ENCODE assay signal across 14 cellular contexts in the genomic region with DNA sequence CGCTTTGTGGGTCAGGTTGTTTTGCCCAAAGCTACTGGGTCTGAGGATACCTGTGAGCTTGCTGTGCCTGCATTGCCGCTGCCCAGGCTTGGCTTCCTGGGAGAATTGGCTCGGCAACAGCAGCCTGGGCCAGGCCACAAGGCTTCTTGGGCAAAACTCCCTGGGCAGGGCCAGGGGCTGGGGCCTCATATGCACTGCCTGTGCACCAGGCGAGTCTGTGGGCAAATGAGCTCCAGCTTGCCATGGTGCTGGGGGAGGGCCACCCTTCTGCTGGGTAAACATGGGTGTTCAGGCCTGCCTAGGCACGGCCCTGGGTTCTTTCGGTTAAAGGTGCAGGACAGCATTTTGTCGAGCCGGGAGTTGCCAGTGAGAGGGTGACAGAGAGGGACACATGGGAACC. TPM values are rescaled to one million over a fixed set of nuclear protein-coding genes. Genes with fewer than 3 reads are reported as not detected.
DNase-seq lines count a peak whose midpoint lies in the region; ATAC-seq, FAIRE-seq and TF ChIP-seq lines count a peak whose summit lies in the region.
"Had no signal": no experiment of that assay in that cellular context is flagged by ENCODE, and none has a peak within 500 bp of the region (broad histone marks: within the 10 kb centered on the region; RNA-seq: fewer than 3 reads in every experiment).

No MANE protein-coding gene starts in this region.

- no peak overlapping the region for H3K27ac ChIP-seq in K562 (ENCODE audit: extremely low read depth, low read depth, low read length)
- no peak overlapping the region for H3K27ac ChIP-seq in keratinocyte (ENCODE audit: control insufficient read depth, insufficient read depth, low read length)
- no peak overlapping the region for H3K27ac ChIP-seq in skeletal muscle tissue (ENCODE audit: low read depth, low read length)

- FAIRE-seq in K562 (lab: Jason Lieb, UNC) (no peak), keratinocyte (lab: Jason Lieb, UNC) (peak; percentile 53)

- TF ChIP-seq CTCF in K562 (IDR thresholded peaks at IDR 0.05 in 2 of 3, conservative IDR thresholded peaks at IDR 0.05 in 1 of 3; ENCODE audit: insufficient read depth in 2 of 3, low read depth in 1 of 3, low read length in 3 of 3) (no peak), keratinocyte (optimal IDR thresholded peaks at IDR 0.05 in 1 of 3, IDR thresholded peaks at IDR 0.05 in 1 of 3, conservative IDR thresholded peaks at IDR 0.05 in 1 of 3; ENCODE audit: extremely low read depth in 1 of 3, insufficient read depth in 2 of 3, low read length in 3 of 3) (no peak)

- H3K79me2 ChIP-seq in K562 (ENCODE audit: control insufficient read depth, insufficient read depth, low read length), result peaks cover 94% of the 10 kb centered on the region
- H3K79me2 ChIP-seq in keratinocyte (ENCODE audit: control insufficient read depth, insufficient read depth, low read length), result peaks cover 14% of the 10 kb centered on the region

- 78% methylated on average over 8 of the region's 8 CpGs for WGBS in K562 (ENCODE audit: insufficient coverage, low coverage, missing lambda C conversion rate)

- 0 out of 3 replicates have a peak, but pooled peaks cover 3% of the 10 kb centered on the region for H3K36me3 ChIP-seq in K562 (ENCODE audit: control insufficient read depth, insufficient read depth, low read length)
- H3K36me3 ChIP-seq in keratinocyte (ENCODE audit: control insufficient read depth in 2 of 2, extremely low read depth in 1 of 2, insufficient read depth in 2 of 2, low read length in 2 of 2), result no peaks in the 10 kb centered on the region
- peaks cover 0 to 2% (median 0%) of the 10 kb centered on the region in 3 donors for H3K36me3 ChIP-seq in skeletal muscle tissue (ENCODE audit: control insufficient read depth in 3 of 3, insufficient read depth in 3 of 3, low read length in 3 of 3)

- H3K4me2 ChIP-seq in K562 (ENCODE audit: insufficient read depth, low read length) (no peak overlapping the region), keratinocyte (ENCODE audit: control insufficient read depth, extremely low read depth, insufficient read depth, low read depth, low read length) (peak overlapping the region; percentile 50)
- H3K4me2 ChIP-seq: smooth muscle cell had no signal

- H3K9ac ChIP-seq in K562 (ENCODE audit: insufficient read depth in 1 of 2, low read depth in 2 of 2, low read length in 2 of 2) (peak overlapping the region in 1 of 2 experiments; percentile 54; a peak in 2 of 4 replicates), keratinocyte (ENCODE audit: control insufficient read depth, extremely low read depth, insufficient read depth, low read length) (no peak overlapping the region), skeletal muscle tissue (ENCODE audit: low read depth in 1 of 3, low read length in 3 of 3) (peak overlapping the region; percentile 12 to 69 (median 51))

- POLR2A ChIA-PET in K562 (lab: Yijun Ruan, JAX), result interaction anchor here (0.6 to 1.1 kb wide), 5 partner anchors 15 to 159 kb away, joined by 3 to 4 read pairs (median 3); no protein-coding TSS in a partner anchor

- no TSS peak for BruUV-seq in K562 (replicated peaks; lab: Mats Ljungman, UMichigan)

- H3K4me3 ChIP-seq in K562, result no peak overlapping the region
- H3K4me3 ChIP-seq in keratinocyte (ENCODE audit: control insufficient read depth in 2 of 3, extremely low read depth in 1 of 3, insufficient read depth in 2 of 3, low read depth in 1 of 3, low read length in 3 of 3), result no peak overlapping the region
- H3K4me3 ChIP-seq in skeletal muscle tissue (ENCODE audit: low read length in 3 of 3), result peak overlapping the region in 2 of 3 donors; percentile 29 to 42
- H3K4me3 ChIP-seq: smooth muscle cell had no signal

- no peaks in the 10 kb centered on the region for H3K9me3 ChIP-seq in K562 (replicated peaks; ENCODE audit: control insufficient read depth, insufficient read depth, low read depth, low read length)
- H3K9me3 ChIP-seq in keratinocyte (ENCODE audit: control insufficient read depth, low read depth, low read length), result no peaks in the 10 kb centered on the region
- no peaks in the 10 kb centered on the region for H3K9me3 ChIP-seq in skeletal muscle tissue (ENCODE audit: control insufficient read depth in 3 of 3, low read length in 3 of 3)

- intact Hi-C loops in K562 (cut with micrococcal nuclease), result no loop called here

- H3K9me1 ChIP-seq in K562 (ENCODE audit: control insufficient read depth, insufficient read depth, low read length) (peaks cover 12% of the 10 kb centered on the region), keratinocyte (ENCODE audit: control insufficient read depth, extremely low read depth, insufficient read depth, low read length) (peaks cover 7% of the 10 kb centered on the region)

- H2AFZ ChIP-seq in K562 (ENCODE audit: low read depth, low read length) (no peak overlapping the region), keratinocyte (ENCODE audit: control insufficient read depth, low read length) (no peak overlapping the region)

- no peak for TF ChIP-seq POLR2A in K562 (conservative IDR thresholded peaks at IDR 0.05)

- dilution Hi-C loops in keratinocyte (cut with MboI; ENCODE audit: extremely low pct_ligation_motif_present, low sequenced_read_pairs), result no loop called here

- no peak for TF ChIP-seq EP300 in K562 (IDR thresholded peaks at IDR 0.05; ENCODE audit: low read length)

- DNase-seq in COLO668 (lab: John Stamatoyannopoulos, UW; ENCODE audit: unreplicated experiment), result peak; percentile 35
- DNase-seq in K562 (ENCODE audit: extremely low read depth in 1 of 4, low spot score in 3 of 4), result no peak
- no peak for DNase-seq in keratinocyte (ENCODE audit: low read depth, low spot score)
- no peak for DNase-seq in NCI-H146 treated with DMSO at 0.1 percent for 48 hours (lab: John Stamatoyannopoulos, UW; ENCODE audit: unreplicated experiment)
- DNase-seq in GM19238 (ENCODE audit: insufficient read length, low spot score), result no peak
- DNase-seq in NCI-H2081 (lab: John Stamatoyannopoulos, UW), result no peak
- DNase-seq: activated CD4-positive, CD25-positive, alpha-beta regulatory T cell treated with anti-CD3 and anti-CD28 coated beads, Interleukin-2, amount 50 U/mL, for 72 hours; activated naive CD8-positive, alpha-beta T cell treated with anti-CD3 and anti-CD28 coated beads for 36 hours; DMS53; NCI-H345; stimulated activated naive CD8-positive, alpha-beta T cell treated with anti-CD3 and anti-CD28 coated beads, Interleukin-15, amount 100 ng/mL, for 72 hours had no signal

- H4K20me1 ChIP-seq in K562 (replicated peaks; ENCODE audit: control insufficient read depth, insufficient read depth, low read length), result peaks cover 49% of the 10 kb centered on the region
- peaks cover 2% of the 10 kb centered on the region for H4K20me1 ChIP-seq in keratinocyte (ENCODE audit: control insufficient read depth, extremely low read depth, insufficient read depth, low read length)

- no peak for TF ChIP-seq RAD21 in K562 (CRISPR knock-in tag; conservative IDR thresholded peaks at IDR 0.05 in 1 of 2, IDR thresholded peaks at IDR 0.05 in 1 of 2)

- in situ Hi-C loops in K562 (cut with MboI), result loop anchor here (25.0 kb wide), 1 partner anchor 99 kb away; no protein-coding TSS in a partner anchor

- CTCF ChIA-PET in K562 (lab: Yijun Ruan, JAX; ENCODE audit: low intra/inter-chr PET ratio), result no interaction called here

- peaks cover 60 to 62% of the 10 kb centered on the region in 2 experiments for H3K4me1 ChIP-seq in K562 (replicated peaks in 1 of 2; ENCODE audit: control insufficient read depth in 2 of 2, insufficient read depth in 2 of 2, low read length in 2 of 2)
- peaks cover 29% of the 10 kb centered on the region for H3K4me1 ChIP-seq in keratinocyte (ENCODE audit: control insufficient read depth, extremely low read depth, insufficient read depth, low read length)
- peaks cover 66 to 86% (median 84%) of the 10 kb centered on the region in 3 donors for H3K4me1 ChIP-seq in skeletal muscle tissue (ENCODE audit: control insufficient read depth in 3 of 3, insufficient read depth in 3 of 3, low read length in 3 of 3)

- H3K27me3 ChIP-seq in K562 (ENCODE audit: control insufficient read depth in 2 of 2, insufficient read depth in 2 of 2, low read length in 2 of 2) (no peaks in the 10 kb centered on the region), keratinocyte (ENCODE audit: control insufficient read depth, extremely low read depth, insufficient read depth, low read length) (no peaks in the 10 kb centered on the region), skeletal muscle tissue (ENCODE audit: control insufficient read depth in 3 of 3, insufficient read depth in 3 of 3, low read length in 3 of 3) (no peaks in the 10 kb centered on the region)

- no peak for ATAC-seq in K562
- ATAC-seq in HG02642 (IDR thresholded peaks at IDR 0.05; ENCODE audit: poor library complexity, unreplicated experiment), result no peak
- ATAC-seq: stimulated activated naive CD8-positive, alpha-beta T cell treated with anti-CD3 and anti-CD28 coated beads, Interleukin-15, amount 100 ng/mL, for 72 hours had no signal

RNA-seq across cellular contexts. Expression of gene ZMIZ1, which starts 19.4 kb away (rescaled TPM):
- 31.4 and 71.8 TPM in 2 replicates for total RNA-seq in K562 (2011; cell fraction: chromatin; rRNA removed; ENCODE audit: low replicate concordance)
- 28.6 and 32.2 TPM in 2 replicates for total RNA-seq in K562 (2011; cell fraction: nucleolus; rRNA removed)
- total RNA-seq in K562 (2011; cell fraction: nucleoplasm; rRNA removed), result 31.8 and 38.1 TPM in 2 replicates
- 7.0 and 7.7 TPM in 2 replicates for total RNA-seq in K562 (2014; rRNA removed)
- 2.6 and 2.8 TPM in 2 replicates for total RNA-seq in K562 (2014; rRNA removed; fragmentation: Illumina TruSeq; extraction: Trizol)
- 4.3 and 5.0 TPM in 2 replicates for total RNA-seq in K562 (2015; rRNA removed; fragmentation: Illumina TruSeq; extraction: Trizol)
- 30.3 and 37.3 TPM in 2 replicates for total RNA-seq in K562 (2021)
- polyA plus RNA-seq in K562 (2011; rRNA removed), result 3.6 and 6.2 TPM in 2 replicates
- 5.2 and 5.4 TPM in 2 replicates for polyA plus RNA-seq in K562 (2011; cell fraction: cytosol; rRNA removed)
- 18.9 and 30.6 TPM in 2 replicates for polyA plus RNA-seq in K562 (2011; cell fraction: nucleus; rRNA removed)
- polyA plus RNA-seq in K562 (2012), result 23.3 and 39.2 TPM in 2 replicates
- polyA plus RNA-seq in K562 (2014; fragmentation: Illumina TruSeq; extraction: Trizol), result 22.9 and 25.1 TPM in 2 replicates
- 1 to 10 TPM; 1.0 to 1.9 TPM for polyA plus RNA-seq in K562 (2014; fragmentation: Nextera tagmentation; extraction: Ambion mirVana)
- polyA plus RNA-seq in K562 (2014; rRNA removed), result 11.0 and 11.7 TPM in 2 replicates
- 5.8 and 6.7 TPM in 2 replicates for polyA minus RNA-seq in K562 (2011; rRNA and poly(A)+ RNA removed)
- polyA minus RNA-seq in K562 (2011; cell fraction: cytosol; rRNA and poly(A)+ RNA removed), result 14.9 and 22.3 TPM in 2 replicates
- 17.6 and 22.4 TPM in 2 replicates for polyA minus RNA-seq in K562 (2011; cell fraction: nucleus; rRNA and poly(A)+ RNA removed)
- polyA plus RNA-seq in keratinocyte, result 1.5 to 4.7 TPM (median 1.8 TPM) in 3 replicates
- 6.9 TPM for polyA plus RNA-seq in keratinocyte (2011; ENCODE audit: low read depth)
- polyA plus RNA-seq in keratinocyte (2011; cell fraction: cytosol; rRNA removed), result 4.3 TPM in 2 replicates
- 13.3 and 16.2 TPM in 2 replicates for polyA plus RNA-seq in keratinocyte (2011; cell fraction: nucleus; rRNA removed)
- polyA plus RNA-seq in keratinocyte (2012; ENCODE audit: low replicate concordance), result 8.2 and 15.2 TPM in 2 replicates
- 5.7 to 33.8 TPM (median 5.9 TPM) in 3 replicates for polyA minus RNA-seq in keratinocyte
- polyA minus RNA-seq in keratinocyte (2011; cell fraction: cytosol; rRNA and poly(A)+ RNA removed), result 5.6 TPM
- 11.6 and 15.2 TPM in 2 replicates for polyA minus RNA-seq in keratinocyte (2011; cell fraction: nucleus; rRNA and poly(A)+ RNA removed)
- total RNA-seq in skeletal muscle tissue, result 11.5 TPM

Comparison
In these comparisons a context has a peak if more than half of its experiments do, and no peak if none do; other contexts are left out.
1. H3K4me3 ChIP-seq: peak in skeletal muscle tissue (2 of 3); none in K562 (single experiment) and keratinocyte (0 of 3).